24 cellular contexts compared by ENCODE assay signal in genomic region chr10:91610444-91610843, GRCh38. TPM values are rescaled to one million over a fixed set of nuclear protein-coding genes. Genes with fewer than 3 reads are reported as not detected.
DNase-seq lines count a peak whose midpoint lies in the region; ATAC-seq, FAIRE-seq and TF ChIP-seq lines count a peak whose summit lies in the region.
"Had no signal": no experiment of that assay in that cellular context is flagged by ENCODE, and none has a peak within 500 bp of the region (broad histone marks: within the 10 kb centered on the region; RNA-seq: fewer than 3 reads in every experiment).

No MANE protein-coding gene starts in this region.

- H3K9me3 Mint-ChIP-seq in MCF 10A (ENCODE audit: unreplicated experiment): peaks cover 8% of the 10 kb centered on the region

- H3K9me2 ChIP-seq in PC-3 (replicated peaks; ENCODE audit: low read length): no peaks in the 10 kb centered on the region

- H3K79me2 ChIP-seq in mammary epithelial cell (ENCODE audit: insufficient read depth, low read length) (no peaks in the 10 kb centered on the region), keratinocyte (ENCODE audit: control insufficient read depth, insufficient read depth, low read length) (no peaks in the 10 kb centered on the region), PC-3 (ENCODE audit: low read length) (no peaks in the 10 kb centered on the region)

- POLR2A ChIA-PET in MCF 10A (lab: Yijun Ruan, JAX): interaction anchor here (1.1 kb wide), 1 partner anchor 13 kb away, joined by 3 read pairs; no protein-coding TSS in a partner anchor
- POLR2A ChIA-PET in PC-3 (lab: Charles Lee; ENCODE audit: unreplicated experiment): no interaction called here

- no peaks in the 10 kb centered on the region for H3K36me3 Mint-ChIP-seq in MCF 10A (ENCODE audit: insufficient read depth, unreplicated experiment)
- H3K36me3 Mint-ChIP-seq: stimulated activated naive B cell treated with anti-CD40 and anti-IgM and Interleukin-4, amounts not matched to agents 10 μg/mL and 1 μg/mL and 100 μg/mL, for 72 hours had no signal

- H3K4me1 Mint-ChIP-seq in MCF 10A (ENCODE audit: insufficient read depth, unreplicated experiment): peaks cover 34% of the 10 kb centered on the region
- H3K4me1 Mint-ChIP-seq: activated T-helper 17 cell treated with anti-CD3 and anti-CD28 coated beads, Interleukin-2, amount 50 U/mL, for 72 hours; stimulated activated naive B cell treated with anti-CD40 and anti-IgM and Interleukin-4, amounts not matched to agents 10 μg/mL and 1 μg/mL and 100 μg/mL, for 72 hours had no signal

- 70% methylated on average over 4 of the region's 4 CpGs for WGBS in mammary epithelial cell (ENCODE audit: low coverage, missing lambda C conversion rate)

- H3K27me3 ChIP-seq in mammary epithelial cell (ENCODE audit: insufficient read depth, low read length) (no peaks in the 10 kb centered on the region), RWPE2 (ENCODE audit: insufficient read depth, poor library complexity, severe bottlenecking) (no peaks in the 10 kb centered on the region), keratinocyte (ENCODE audit: control insufficient read depth, extremely low read depth, insufficient read depth, low read length) (no peaks in the 10 kb centered on the region), thoracic aorta (replicated peaks; ENCODE audit: insufficient read depth) (no peaks in the 10 kb centered on the region), PC-3 (ENCODE audit: low read length) (no peaks in the 10 kb centered on the region)
- H3K27me3 ChIP-seq: BLaER1, MG63, right lobe of liver, upper lobe of left lung had no signal

- DNase-seq in mammary epithelial cell: no peak
- no peak for DNase-seq in MCF 10A (ENCODE audit: unreplicated experiment)
- DNase-seq in RWPE2 (ENCODE audit: low spot score): no peak
- no peak for DNase-seq in keratinocyte (ENCODE audit: low read depth, low spot score)
- DNase-seq in thoracic aorta (ENCODE audit: low spot score): no peak
- DNase-seq in NCI-H1694 treated with DMSO at 0.1 percent for 48 hours (lab: John Stamatoyannopoulos, UW): no peak
- DNase-seq in PC-3: no peak
- no peak for DNase-seq in activated CD8-positive, alpha-beta memory T cell treated with anti-CD3 and anti-CD28 coated beads, Interleukin-2, amount 50 U/mL, for 4 hours
- DNase-seq: 8988T; central memory CD4-positive, alpha-beta T cell; GDM1; MG63; NCI-H1436 treated with DMSO at 0.1 percent for 48 hours; NCI-H774; right lobe of liver; stimulated activated naive B cell treated with anti-CD40 and anti-IgM and Interleukin-4, amounts not matched to agents 10 μg/mL and 1 μg/mL and 100 μg/mL, for 72 hours; T1000; upper lobe of left lung had no signal

- H3K27ac Mint-ChIP-seq in MCF 10A (ENCODE audit: low read depth, unreplicated experiment): no peak overlapping the region
- H3K27ac Mint-ChIP-seq: activated T-helper 17 cell treated with anti-CD3 and anti-CD28 coated beads, Interleukin-2, amount 50 U/mL, for 72 hours; stimulated activated naive B cell treated with anti-CD40 and anti-IgM and Interleukin-4, amounts not matched to agents 10 μg/mL and 1 μg/mL and 100 μg/mL, for 72 hours had no signal

- peaks cover 25% of the 10 kb centered on the region for H3K4me1 ChIP-seq in mammary epithelial cell (ENCODE audit: insufficient read depth, low read length)
- peaks cover 40% of the 10 kb centered on the region for H3K4me1 ChIP-seq in RWPE2 (ENCODE audit: insufficient read depth, poor library complexity, severe bottlenecking)
- peaks cover 38% of the 10 kb centered on the region for H3K4me1 ChIP-seq in keratinocyte (ENCODE audit: control insufficient read depth, extremely low read depth, insufficient read depth, low read length)
- H3K4me1 ChIP-seq in thoracic aorta (ENCODE audit: control insufficient read depth in 1 of 2, low read depth in 2 of 2): peaks cover 26 to 69% of the 10 kb centered on the region in 2 donors
- peaks cover 30% of the 10 kb centered on the region for H3K4me1 ChIP-seq in PC-3 (ENCODE audit: insufficient read depth, low read length)

- TF ChIP-seq CTCF in mammary epithelial cell (conservative IDR thresholded peaks at IDR 0.05 in 1 of 2, IDR thresholded peaks at IDR 0.05 in 1 of 2; ENCODE audit: extremely low read depth in 1 of 2, insufficient read depth in 1 of 2, low read depth in 1 of 2, low read length in 2 of 2): no peak
- TF ChIP-seq CTCF in MCF 10A (IDR thresholded peaks at IDR 0.05; ENCODE audit: unreplicated experiment): no peak
- no peak for TF ChIP-seq CTCF in RWPE2 (IDR thresholded peaks at IDR 0.05; ENCODE audit: poor library complexity, severe bottlenecking)
- TF ChIP-seq CTCF in keratinocyte (optimal IDR thresholded peaks at IDR 0.05 in 1 of 3, IDR thresholded peaks at IDR 0.05 in 1 of 3, conservative IDR thresholded peaks at IDR 0.05 in 1 of 3; ENCODE audit: extremely low read depth in 1 of 3, insufficient read depth in 2 of 3, low read length in 3 of 3): no peak
- TF ChIP-seq CTCF in thoracic aorta (IDR thresholded peaks at IDR 0.05): no peak
- no peak for TF ChIP-seq CTCF in PC-3 (conservative IDR thresholded peaks at IDR 0.05; ENCODE audit: low read depth, low read length)

- CTCF ChIA-PET in mammary epithelial cell (lab: Charles Lee; ENCODE audit: low non-redundant PET) (no interaction called here), MCF 10A (lab: Yijun Ruan, JAX) (interaction anchor here (0.9 kb wide), 1 partner anchor 25 kb away, joined by 4 read pairs; no protein-coding TSS in a partner anchor), PC-3 (lab: Charles Lee) (interaction anchor here (0.6 kb wide), 1 partner anchor 963 kb away, joined by 3 read pairs; no protein-coding TSS in a partner anchor)

- no peak overlapping the region for H3K4me2 ChIP-seq in mammary epithelial cell (ENCODE audit: insufficient read depth, low read depth, low read length)
- H3K4me2 ChIP-seq in keratinocyte (ENCODE audit: control insufficient read depth, extremely low read depth, insufficient read depth, low read depth, low read length): no peak overlapping the region
- no peak overlapping the region for H3K4me2 ChIP-seq in PC-3 (ENCODE audit: low read length)
- H3K4me2 ChIP-seq: BLaER1 had no signal

- H3K4me3 ChIP-seq in mammary epithelial cell (replicated peaks in 1 of 3; ENCODE audit: insufficient read depth in 1 of 3, low read depth in 2 of 3, low read length in 3 of 3) (no peak overlapping the region), RWPE2 (ENCODE audit: severe bottlenecking) (no peak overlapping the region), keratinocyte (ENCODE audit: control insufficient read depth in 2 of 3, extremely low read depth in 1 of 3, insufficient read depth in 2 of 3, low read depth in 1 of 3, low read length in 3 of 3) (no peak overlapping the region), thoracic aorta (no peak overlapping the region), PC-3 (ENCODE audit: low read length) (no peak overlapping the region)
- H3K4me3 ChIP-seq: BLaER1, MG63, right lobe of liver, upper lobe of left lung had no signal

- H3F3A ChIP-seq in PC-3 (ENCODE audit: low read length, unreplicated experiment): peaks cover 4% of the 10 kb centered on the region

- ATAC-seq in RWPE2 (ENCODE audit: low read depth) (no peak; the same call in 2 of the 3 replicates), thoracic aorta (ENCODE audit: insufficient number of reproducible peaks, low FRiP score, low read depth) (no peak), PC-3 (no peak)
- ATAC-seq: activated T-helper 17 cell treated with anti-CD3 and anti-CD28 coated beads, Interleukin-2, amount 50 U/mL, for 72 hours; right lobe of liver; stimulated activated naive B cell treated with anti-CD40 and anti-IgM and Interleukin-4, amounts not matched to agents 10 μg/mL and 1 μg/mL and 100 μg/mL, for 72 hours had no signal

- peak; percentile 34 for FAIRE-seq in keratinocyte (lab: Jason Lieb, UNC)
- FAIRE-seq: D721Med, frontal cortex, GM19239, H1 had no signal

- H3K9ac ChIP-seq in mammary epithelial cell (ENCODE audit: insufficient read depth, low read length) (no peak overlapping the region), keratinocyte (ENCODE audit: control insufficient read depth, extremely low read depth, insufficient read depth, low read length) (no peak overlapping the region), PC-3 (ENCODE audit: low read length) (no peak overlapping the region)
- H3K9ac ChIP-seq: BLaER1 had no signal

- H4K20me1 ChIP-seq in mammary epithelial cell (ENCODE audit: insufficient read depth, low read length): no peaks in the 10 kb centered on the region
- H4K20me1 ChIP-seq in keratinocyte (ENCODE audit: control insufficient read depth, extremely low read depth, insufficient read depth, low read length): no peaks in the 10 kb centered on the region
- H4K20me1 ChIP-seq in PC-3 (ENCODE audit: low read length): no peaks in the 10 kb centered on the region
- H4K20me1 ChIP-seq: BLaER1 had no signal

- peaks cover 4% of the 10 kb centered on the region for H3K9me3 ChIP-seq in mammary epithelial cell (replicated peaks; ENCODE audit: insufficient read depth, low read length)
- H3K9me3 ChIP-seq in RWPE2 (ENCODE audit: severe bottlenecking): peaks cover 6% of the 10 kb centered on the region
- peaks cover 4% of the 10 kb centered on the region for H3K9me3 ChIP-seq in keratinocyte (ENCODE audit: control insufficient read depth, low read depth, low read length)
- H3K9me3 ChIP-seq in thoracic aorta: no peaks in the 10 kb centered on the region
- 0 out of 2 replicates have a peak, but pooled peaks cover 4% of the 10 kb centered on the region for H3K9me3 ChIP-seq in PC-3 (ENCODE audit: low read length)
- H3K9me3 ChIP-seq: right lobe of liver had no signal

- no peak overlapping the region for H2AFZ ChIP-seq in mammary epithelial cell (ENCODE audit: low read depth, low read length)
- no peak overlapping the region for H2AFZ ChIP-seq in keratinocyte (ENCODE audit: control insufficient read depth, low read length)
- no peak overlapping the region for H2AFZ ChIP-seq in PC-3 (ENCODE audit: low read length)

- no peaks in the 10 kb centered on the region for H3K9me1 ChIP-seq in keratinocyte (ENCODE audit: control insufficient read depth, extremely low read depth, insufficient read depth, low read length)

- in situ Hi-C loops in mammary epithelial cell (cut with MboI; ENCODE audit: low sequenced_read_pairs in 2 of 2): no loop called here

- H3K27ac ChIP-seq in mammary epithelial cell (ENCODE audit: insufficient read depth, low read depth, low read length) (no peak overlapping the region), RWPE2 (ENCODE audit: poor library complexity, severe bottlenecking) (peak overlapping the region; percentile 12), keratinocyte (ENCODE audit: control insufficient read depth, insufficient read depth, low read length) (no peak overlapping the region), thoracic aorta (peak overlapping the region; percentile 13 to 74), PC-3 (ENCODE audit: low read length) (no peak overlapping the region)
- H3K27ac ChIP-seq: BLaER1, right lobe of liver, upper lobe of left lung had no signal

- dilution Hi-C loops in mammary epithelial cell (cut with HindIII; ENCODE audit: low sequenced_read_pairs): no loop called here
- dilution Hi-C loops in keratinocyte (cut with MboI; ENCODE audit: extremely low pct_ligation_motif_present, low sequenced_read_pairs): no loop called here

- intact Hi-C loops in mammary epithelial cell (cut with micrococcal nuclease) (no loop called here), MCF 10A (cut with micrococcal nuclease) (no loop called here), PC-3 (cut with micrococcal nuclease) (no loop called here)

- no peaks in the 10 kb centered on the region for H3K27me3 Mint-ChIP-seq in MCF 10A (ENCODE audit: insufficient read depth, unreplicated experiment)

- TSS peak; percentile 95 for BruUV-seq in mammary epithelial cell (replicated peaks; lab: Mats Ljungman, UMichigan)
- BruUV-seq in MCF 10A (replicated peaks; lab: Mats Ljungman, UMichigan): no TSS peak
- BruUV-seq in PC-3 (replicated peaks; lab: Mats Ljungman, UMichigan): no TSS peak

- H3K36me3 ChIP-seq in mammary epithelial cell (ENCODE audit: insufficient read depth, low read length) (no peaks in the 10 kb centered on the region), RWPE2 (ENCODE audit: low read depth) (no peaks in the 10 kb centered on the region), keratinocyte (ENCODE audit: control insufficient read depth in 2 of 2, extremely low read depth in 1 of 2, insufficient read depth in 2 of 2, low read length in 2 of 2) (no peaks in the 10 kb centered on the region), thoracic aorta (no peaks in the 10 kb centered on the region), PC-3 (ENCODE audit: low read depth, low read length) (no peaks in the 10 kb centered on the region)
- H3K36me3 ChIP-seq: BLaER1, MG63, right lobe of liver, upper lobe of left lung had no signal

- no peak overlapping the region for H3K4me3 Mint-ChIP-seq in MCF 10A (ENCODE audit: unreplicated experiment)
- H3K4me3 Mint-ChIP-seq: activated T-helper 17 cell treated with anti-CD3 and anti-CD28 coated beads, Interleukin-2, amount 50 U/mL, for 72 hours; stimulated activated naive B cell treated with anti-CD40 and anti-IgM and Interleukin-4, amounts not matched to agents 10 μg/mL and 1 μg/mL and 100 μg/mL, for 72 hours had no signal

RNA-seq across cellular contexts. Expression of gene PPP1R3C, which starts 22.4 kb away (rescaled TPM):
- 10 to 100 TPM in 1 of 2 donors, under 1 TPM in 1; 0.49 to 11.3 TPM for total RNA-seq in mammary epithelial cell
- 2.7 TPM for polyA plus RNA-seq in mammary epithelial cell
- polyA minus RNA-seq in mammary epithelial cell: 1.3 TPM
- 0.30 and 0.47 TPM in 2 replicates for total RNA-seq in MCF 10A (2022)
- polyA plus RNA-seq in keratinocyte: 3.2 to 8.9 TPM (median 7.3 TPM) in 3 replicates
- polyA plus RNA-seq in keratinocyte (2011; ENCODE audit: low read depth): 2.5 TPM
- polyA plus RNA-seq in keratinocyte (2011; cell fraction: cytosol; rRNA removed): 3.6 and 5.0 TPM in 2 replicates
- 8.2 and 8.5 TPM in 2 replicates for polyA plus RNA-seq in keratinocyte (2011; cell fraction: nucleus; rRNA removed)
- 3.0 and 9.3 TPM in 2 replicates for polyA plus RNA-seq in keratinocyte (2012; ENCODE audit: low replicate concordance)
- polyA minus RNA-seq in keratinocyte: 1.4 to 15.8 TPM (median 9.8 TPM) in 3 replicates
- 4.6 TPM for polyA minus RNA-seq in keratinocyte (2011; cell fraction: cytosol; rRNA and poly(A)+ RNA removed)
- polyA minus RNA-seq in keratinocyte (2011; cell fraction: nucleus; rRNA and poly(A)+ RNA removed): 6.4 and 11.6 TPM in 2 replicates
- total RNA-seq in thoracic aorta: 100 to 1,000 TPM in 1 of 2 donors, 10 to 100 TPM in 1; 89.1 to 241 TPM
- 0.17 TPM in 1 of 2 replicates, not detected in the other for total RNA-seq in PC-3 (2014; rRNA removed)

Comparison
In these comparisons a context has a peak if more than half of its experiments do, and no peak if none do; other contexts are left out.
1. H3K27ac ChIP-seq: peak in RWPE2 (single experiment) and thoracic aorta (2 of 2); none in mammary epithelial cell (single experiment), keratinocyte (single experiment) and PC-3 (single experiment).
2. RNA of gene PPP1R3C, which starts 22.4 kb away (total RNA-seq): 89.1 to 241 TPM in thoracic aorta; 0.49 to 11.3 TPM in mammary epithelial cell, 0.30 to 0.47 TPM in MCF 10A and 0.17 TPM in PC-3; every median in the first group is over 4 times any median in the second.